ENCODE assay signal across 1 cellular context in the genomic region with DNA sequence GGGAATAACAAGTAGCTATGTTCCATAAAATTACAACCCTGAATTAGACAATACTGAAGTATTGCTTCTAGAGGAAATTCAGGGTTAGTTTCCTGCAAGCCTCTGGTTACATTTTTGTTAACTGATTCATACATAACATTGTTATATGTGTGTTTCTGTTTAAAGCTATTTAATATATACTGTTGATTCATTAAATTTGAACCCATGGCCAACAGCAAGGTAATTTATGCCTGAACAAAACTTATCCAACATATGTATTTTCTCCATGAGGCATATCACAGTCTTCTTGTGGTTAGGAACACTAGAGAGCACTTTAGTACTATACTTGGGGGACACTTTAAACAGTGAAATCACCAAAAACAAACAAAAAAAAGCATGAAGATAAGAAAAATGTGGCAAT.
TF ChIP-seq lines count a peak whose summit lies in the region.

No MANE protein-coding gene starts in this region.

TF ChIP-seq in SK-N-SH, 30 proteins besides CTCF, POLR2A, EP300 and RAD21 (continued from another document):
- TF ChIP-seq, protein P1, sequence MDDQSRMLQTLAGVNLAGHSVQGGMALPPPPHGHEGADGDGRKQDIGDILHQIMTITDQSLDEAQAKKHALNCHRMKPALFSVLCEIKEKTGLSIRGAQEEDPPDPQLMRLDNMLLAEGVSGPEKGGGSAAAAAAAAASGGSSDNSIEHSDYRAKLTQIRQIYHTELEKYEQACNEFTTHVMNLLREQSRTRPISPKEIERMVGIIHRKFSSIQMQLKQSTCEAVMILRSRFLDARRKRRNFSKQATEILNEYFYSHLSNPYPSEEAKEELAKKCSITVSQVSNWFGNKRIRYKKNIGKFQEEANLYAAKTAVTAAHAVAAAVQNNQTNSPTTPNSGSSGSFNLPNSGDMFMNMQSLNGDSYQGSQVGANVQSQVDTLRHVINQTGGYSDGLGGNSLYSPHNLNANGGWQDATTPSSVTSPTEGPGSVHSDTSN (IDR thresholded peaks at IDR 0.05) = no peak
- TF ChIP-seq YY1 (IDR thresholded peaks at IDR 0.05; ENCODE audit: low read depth) (no peak), GATA2 (CRISPR knock-in tag; IDR thresholded peaks at IDR 0.05) (no peak), FOSL2 (IDR thresholded peaks at IDR 0.05; ENCODE audit: borderline replicate concordance, low read depth) (peak; percentile 26; the same call in 1 of the 2 replicates), NFIC (IDR thresholded peaks at IDR 0.05; ENCODE audit: borderline replicate concordance) (no peak), SMC3 (IDR thresholded peaks at IDR 0.05; ENCODE audit: low read depth, low read length) (no peak), EZH2phosphoT487 (IDR thresholded peaks at IDR 0.05; ENCODE audit: borderline replicate concordance, low read depth) (no peak), TCF12 (IDR thresholded peaks at IDR 0.05) (no peak), MXI1 (IDR thresholded peaks at IDR 0.05; ENCODE audit: low read depth, low read length) (no peak)
- TF ChIP-seq, protein P2, sequence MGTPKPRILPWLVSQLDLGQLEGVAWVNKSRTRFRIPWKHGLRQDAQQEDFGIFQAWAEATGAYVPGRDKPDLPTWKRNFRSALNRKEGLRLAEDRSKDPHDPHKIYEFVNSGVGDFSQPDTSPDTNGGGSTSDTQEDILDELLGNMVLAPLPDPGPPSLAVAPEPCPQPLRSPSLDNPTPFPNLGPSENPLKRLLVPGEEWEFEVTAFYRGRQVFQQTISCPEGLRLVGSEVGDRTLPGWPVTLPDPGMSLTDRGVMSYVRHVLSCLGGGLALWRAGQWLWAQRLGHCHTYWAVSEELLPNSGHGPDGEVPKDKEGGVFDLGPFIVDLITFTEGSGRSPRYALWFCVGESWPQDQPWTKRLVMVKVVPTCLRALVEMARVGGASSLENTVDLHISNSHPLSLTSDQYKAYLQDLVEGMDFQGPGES (IDR thresholded peaks at IDR 0.05; ENCODE audit: low read depth, low read length) = no peak
- TF ChIP-seq, protein P3, sequence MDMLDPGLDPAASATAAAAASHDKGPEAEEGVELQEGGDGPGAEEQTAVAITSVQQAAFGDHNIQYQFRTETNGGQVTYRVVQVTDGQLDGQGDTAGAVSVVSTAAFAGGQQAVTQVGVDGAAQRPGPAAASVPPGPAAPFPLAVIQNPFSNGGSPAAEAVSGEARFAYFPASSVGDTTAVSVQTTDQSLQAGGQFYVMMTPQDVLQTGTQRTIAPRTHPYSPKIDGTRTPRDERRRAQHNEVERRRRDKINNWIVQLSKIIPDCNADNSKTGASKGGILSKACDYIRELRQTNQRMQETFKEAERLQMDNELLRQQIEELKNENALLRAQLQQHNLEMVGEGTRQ (IDR thresholded peaks at IDR 0.05; ENCODE audit: borderline replicate concordance, low read depth, low read length) = no peak
TF ChIP-seq in SK-N-SH: peak in this region for 2.
